ENCODE assay signal across 21 cellular contexts in the genomic region with DNA sequence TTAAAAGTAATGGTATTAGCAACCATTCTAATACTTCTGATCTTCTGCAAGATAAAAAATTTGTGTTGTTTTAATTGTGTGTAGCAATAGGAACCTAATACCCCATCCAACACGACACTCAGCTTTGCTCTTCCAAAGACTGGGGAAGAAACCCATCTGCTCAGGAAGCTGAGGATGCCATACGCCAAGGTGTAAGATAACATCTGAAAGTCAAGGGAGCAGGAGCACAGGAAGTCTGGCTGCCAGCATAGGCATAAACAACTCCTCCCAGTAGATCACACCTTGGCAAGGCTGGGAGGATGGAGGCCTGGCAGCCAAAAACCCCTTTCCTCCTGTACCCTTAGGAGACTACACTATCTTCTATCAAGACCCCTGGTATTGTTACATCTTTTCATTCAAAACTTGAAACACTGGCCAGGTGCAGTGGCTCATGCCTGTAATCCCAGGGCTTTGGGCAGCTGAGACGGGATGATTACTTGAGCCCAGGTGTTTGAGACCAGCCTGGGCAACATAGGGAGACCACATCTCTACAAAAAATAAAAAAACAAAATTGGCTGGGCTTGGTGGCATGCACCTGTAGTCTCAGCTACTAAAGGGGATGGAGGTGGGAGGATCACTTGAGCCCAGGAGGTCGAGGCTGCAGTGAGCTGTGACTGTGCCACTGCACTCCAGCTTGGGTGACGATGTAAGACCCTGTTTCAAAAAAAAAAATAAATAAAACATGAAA. TPM values are rescaled to one million over a fixed set of nuclear protein-coding genes. Genes with fewer than 3 reads are reported as not detected.
A peak's percentile ranks its signal among the peaks of the same experiment; 100 is the strongest.
DNase-seq lines count a peak whose midpoint lies in the region; ATAC-seq, FAIRE-seq and TF ChIP-seq lines count a peak whose summit lies in the region.
"Had no signal": no experiment of that assay in that cellular context is flagged by ENCODE, and none has a peak within 500 bp of the region (broad histone marks: within the 10 kb centered on the region; RNA-seq: fewer than 3 reads in every experiment).

No MANE protein-coding gene starts in this region.

- no peak for FAIRE-seq in D721Med (lab: Jason Lieb, UNC)
- FAIRE-seq: GM19239 had no signal

- no peak for ATAC-seq in GM21737 (IDR thresholded peaks at IDR 0.05; ENCODE audit: unreplicated experiment)
- ATAC-seq: GM23338, HCT116, PC-3 had no signal

- dilution Hi-C loops in mammary epithelial cell (cut with HindIII; ENCODE audit: low sequenced_read_pairs), result no loop called here

- TF ChIP-seq CTCF in breast epithelium (IDR thresholded peaks at IDR 0.05) (no peak), mammary epithelial cell (conservative IDR thresholded peaks at IDR 0.05 in 1 of 2, IDR thresholded peaks at IDR 0.05 in 1 of 2; ENCODE audit: extremely low read depth in 1 of 2, insufficient read depth in 1 of 2, low read depth in 1 of 2, low read length in 2 of 2) (no peak), osteoblast (IDR thresholded peaks at IDR 0.05; ENCODE audit: extremely low read depth, low read depth, low read length) (no peak), D721Med (IDR thresholded peaks at IDR 0.05; ENCODE audit: insufficient read depth, missing control alignments) (no peak)

- no peaks in the 10 kb centered on the region for H3K36me3 ChIP-seq in breast epithelium
- H3K36me3 ChIP-seq in mammary epithelial cell (ENCODE audit: insufficient read depth, low read length), result no peaks in the 10 kb centered on the region
- no peaks in the 10 kb centered on the region for H3K36me3 ChIP-seq in osteoblast (ENCODE audit: insufficient read depth, low read length)
- H3K36me3 ChIP-seq: SJCRH30 had no signal

- no peak overlapping the region for H3K4me2 ChIP-seq in mammary epithelial cell (ENCODE audit: insufficient read depth, low read depth, low read length)
- no peak overlapping the region for H3K4me2 ChIP-seq in osteoblast (ENCODE audit: insufficient read depth, low read length)
- H3K4me2 ChIP-seq: GM23338 had no signal

- H3K27me3 ChIP-seq in breast epithelium, result no peaks in the 10 kb centered on the region
- H3K27me3 ChIP-seq in mammary epithelial cell (ENCODE audit: insufficient read depth, low read length), result no peaks in the 10 kb centered on the region
- H3K27me3 ChIP-seq in osteoblast (ENCODE audit: insufficient read depth, low read length), result no peaks in the 10 kb centered on the region
- H3K27me3 ChIP-seq: SJCRH30 had no signal

- DNase-seq in breast epithelium (ENCODE audit: low spot score in 2 of 2), result no peak
- DNase-seq in mammary epithelial cell, result no peak
- peak; percentile 98 for DNase-seq in NCI-H2171 treated with DMSO at 0.1 percent for 48 hours (lab: John Stamatoyannopoulos, UW)
- peak; percentile 56 for DNase-seq in dermis blood vessel endothelial cell
- DNase-seq in osteoblast (ENCODE audit: insufficient read length, low spot score, missing footprints), result peak; percentile 43
- DNase-seq in D721Med (ENCODE audit: insufficient read length, low spot score), result no peak
- DNase-seq in dedifferentiated amniotic fluid mesenchymal stem cell (ENCODE audit: extremely low spot score), result no peak
- DNase-seq: 8988T, DMS153, GDM1, NCI-H1105, NCI-H1694, NCI-H2227 treated with DMSO at 0.1 percent for 48 hours, NCI-H510A treated with DMSO at 0.1 percent for 48 hours, PC-3, RPMI8226, SJCRH30 had no signal

- H2AFZ ChIP-seq in mammary epithelial cell (ENCODE audit: low read depth, low read length) (no peak overlapping the region), osteoblast (ENCODE audit: low read length) (no peak overlapping the region)
- H2AFZ ChIP-seq: GM23338 had no signal

- H4K20me1 ChIP-seq in mammary epithelial cell (ENCODE audit: insufficient read depth, low read length), result no peaks in the 10 kb centered on the region
- H4K20me1 ChIP-seq in osteoblast (ENCODE audit: insufficient read depth, low read length), result no peaks in the 10 kb centered on the region

- no peak overlapping the region for H3K4me3 ChIP-seq in breast epithelium
- no peak overlapping the region for H3K4me3 ChIP-seq in mammary epithelial cell (replicated peaks in 1 of 3; ENCODE audit: insufficient read depth in 1 of 3, low read depth in 2 of 3, low read length in 3 of 3)
- no peak overlapping the region for H3K4me3 ChIP-seq in osteoblast (ENCODE audit: insufficient read depth, low read length)
- H3K4me3 ChIP-seq: GM23338, SJCRH30 had no signal

- in situ Hi-C loops in mammary epithelial cell (cut with MboI; ENCODE audit: low sequenced_read_pairs in 2 of 2), result no loop called here

- no peak overlapping the region for H3K9ac ChIP-seq in mammary epithelial cell (ENCODE audit: insufficient read depth, low read length)

- intact Hi-C loops in breast epithelium (cut with DNase I; ENCODE audit: low total_unique reads) (no loop called here), mammary epithelial cell (cut with micrococcal nuclease) (no loop called here)

- TF ChIP-seq POLR2A in breast epithelium (IDR thresholded peaks at IDR 0.05), result no peak

- no TSS peak for BruUV-seq in mammary epithelial cell (replicated peaks; lab: Mats Ljungman, UMichigan)

- H3K79me2 ChIP-seq in mammary epithelial cell (ENCODE audit: insufficient read depth, low read length) (peaks cover 10% of the 10 kb centered on the region), osteoblast (ENCODE audit: insufficient read depth, low read length) (no peaks in the 10 kb centered on the region)

- peak overlapping the region; percentile 38 to 50 for H3K27ac ChIP-seq in breast epithelium
- no peak overlapping the region for H3K27ac ChIP-seq in mammary epithelial cell (ENCODE audit: insufficient read depth, low read depth, low read length)
- H3K27ac ChIP-seq in osteoblast (ENCODE audit: low read depth, low read length), result no peak overlapping the region
- H3K27ac ChIP-seq: SJCRH30 had no signal

- WGBS in mammary epithelial cell (ENCODE audit: low coverage, missing lambda C conversion rate), result 61% methylated on average over 2 of the region's 5 CpGs

- CTCF ChIA-PET in mammary epithelial cell (lab: Charles Lee; ENCODE audit: low non-redundant PET), result no interaction called here

- H3K9me3 ChIP-seq in breast epithelium (no peaks in the 10 kb centered on the region), mammary epithelial cell (replicated peaks; ENCODE audit: insufficient read depth, low read length) (no peaks in the 10 kb centered on the region), osteoblast (ENCODE audit: low read depth, low read length) (no peaks in the 10 kb centered on the region)
- H3K9me3 ChIP-seq: SJCRH30 had no signal

- H3K4me1 ChIP-seq in breast epithelium, result peaks cover 7 to 11% of the 10 kb centered on the region in 2 donors
- peaks cover 15% of the 10 kb centered on the region for H3K4me1 ChIP-seq in mammary epithelial cell (ENCODE audit: insufficient read depth, low read length)
- peaks cover 22% of the 10 kb centered on the region for H3K4me1 ChIP-seq in osteoblast (ENCODE audit: insufficient read depth, low read length)

RNA-seq across cellular contexts. Expression of a gene that starts 5.7 kb away (rescaled TPM):
- total RNA-seq in breast epithelium, result 10 to 100 TPM in 2 of 3 donors, 1 to 10 TPM in 1; 9.6 to 28.5 (median 23.0) TPM
- 100 to 1,000 TPM; 150 to 240 TPM for total RNA-seq in mammary epithelial cell
- 121 TPM for polyA plus RNA-seq in mammary epithelial cell
- polyA minus RNA-seq in mammary epithelial cell, result 50.6 TPM
- 259 and 272 TPM in 2 replicates for total RNA-seq in dermis blood vessel endothelial cell
- 112 and 142 TPM in 2 replicates for total RNA-seq in osteoblast

RNA-seq across cellular contexts. Expression of a gene that starts 25.0 kb away (rescaled TPM):
- total RNA-seq in breast epithelium (100 to 1,000 TPM in 1 of 3 donors, 10 to 100 TPM in 2; 71.4 to 110 (median 78.3) TPM), mammary epithelial cell (10 to 100 TPM; 56.4 to 84.0 TPM), dermis blood vessel endothelial cell (128 and 131 TPM in 2 replicates), osteoblast (79.6 and 82.2 TPM in 2 replicates)
- 70.3 TPM for polyA plus RNA-seq in mammary epithelial cell
- 154 TPM for polyA minus RNA-seq in mammary epithelial cell

Comparison
In these comparisons a context has a peak if more than half of its experiments do, and no peak if none do; other contexts are left out.
1. H3K27ac ChIP-seq: peak in breast epithelium (2 of 2); none in mammary epithelial cell (single experiment) and osteoblast (single experiment).
2. DNase-seq: peak in NCI-H2171 treated with DMSO at 0.1 percent for 48 hours (single experiment), dermis blood vessel endothelial cell (single experiment) and osteoblast (single experiment); none in breast epithelium (0 of 2), mammary epithelial cell (single experiment), D721Med (single experiment) and dedifferentiated amniotic fluid mesenchymal stem cell (single experiment).